20 cellular contexts compared by ENCODE assay signal in genomic region chr17:39954876-39955275, GRCh38. TPM values are rescaled to one million over a fixed set of nuclear protein-coding genes. Genes with fewer than 3 reads are reported as not detected.
DNase-seq lines count a peak whose midpoint lies in the region; ATAC-seq, FAIRE-seq and TF ChIP-seq lines count a peak whose summit lies in the region.
"Had no signal": no experiment of that assay in that cellular context is flagged by ENCODE, and none has a peak within 500 bp of the region (broad histone marks: within the 10 kb centered on the region; RNA-seq: fewer than 3 reads in every experiment).

No MANE protein-coding gene starts in this region.

- H3K27me3 Mint-ChIP-seq in activated naive CD4-positive, alpha-beta T cell treated with anti-CD3 and anti-CD28 coated beads, Interleukin-2, amount 50 U/mL, for 24 hours: no peaks in the 10 kb centered on the region
- no peaks in the 10 kb centered on the region for H3K27me3 Mint-ChIP-seq in stimulated activated memory B cell treated with anti-CD40 and anti-IgM and Interleukin-4, amounts not matched to agents 10 μg/mL and 1 μg/mL and 100 μg/mL, for 72 hours

- no peaks in the 10 kb centered on the region for H3K79me2 ChIP-seq in H1 (ENCODE audit: control insufficient read depth in 1 of 2, insufficient read depth in 2 of 2, low read length in 2 of 2)

- H2BK5ac ChIP-seq in H1 (ENCODE audit: low read depth, low read length): no peak overlapping the region

- POLR2A ChIA-PET in H1 (lab: Charles Lee; ENCODE audit: partially characterized antibody): interaction anchor here (0.6 to 1.8 kb wide), 3 partner anchors 25 to 225 kb away, joined by 3 to 7 read pairs (median 4); partner anchors contain the start of genes CASC3 and PSMD3

- no peak overlapping the region for H2BK20ac ChIP-seq in H1 (ENCODE audit: low read length)

- H3K23me2 ChIP-seq in H1 (ENCODE audit: low read depth, low read length): peaks cover 4% of the 10 kb centered on the region; the same call in 1 of the 2 replicates

- TF ChIP-seq CTCF in H1 (IDR thresholded peaks at IDR 0.05; ENCODE audit: control extremely low read depth in 1 of 3, insufficient read depth in 1 of 3, low read depth in 1 of 3, low read length in 3 of 3): peak; percentile 8 to 24 (median 16); a peak in 2 of 4 replicates

- no peak overlapping the region for H3K9ac ChIP-seq in H1 (replicated peaks in 1 of 4; ENCODE audit: extremely low read depth in 1 of 4, low read depth in 3 of 4, low read length in 3 of 4)

- peaks cover 19% of the 10 kb centered on the region for H3K4me1 Mint-ChIP-seq in activated naive CD4-positive, alpha-beta T cell treated with anti-CD3 and anti-CD28 coated beads, Interleukin-2, amount 50 U/mL, for 24 hours
- H3K4me1 Mint-ChIP-seq in stimulated activated memory B cell treated with anti-CD40 and anti-IgM and Interleukin-4, amounts not matched to agents 10 μg/mL and 1 μg/mL and 100 μg/mL, for 72 hours: peaks cover 48% of the 10 kb centered on the region

- H2BK15ac ChIP-seq in H1 (ENCODE audit: low read length): no peak overlapping the region

- H4K91ac ChIP-seq in H1 (replicated peaks; ENCODE audit: insufficient read length, low read length): no peak overlapping the region

- no peaks in the 10 kb centered on the region for H4K20me1 ChIP-seq in H1 (replicated peaks in 1 of 2; ENCODE audit: control insufficient read depth in 1 of 2, insufficient read depth in 2 of 2, low read length in 2 of 2)

- peaks cover 0 to 5% (median 2%) of the 10 kb centered on the region in 4 experiments; a peak in 3 of 7 replicates for H3K27me3 ChIP-seq in H1 (replicated peaks in 1 of 4; ENCODE audit: control insufficient read depth in 3 of 4, extremely low read depth in 1 of 4, insufficient read depth in 3 of 4, low read length in 3 of 4)

- no peak overlapping the region for H3K56ac ChIP-seq in H1 (replicated peaks; ENCODE audit: insufficient read length, low read depth, low read length)

- TF ChIP-seq EP300 in H1 (IDR thresholded peaks at IDR 0.05; ENCODE audit: borderline replicate concordance in 1 of 2, low read depth in 2 of 2, low read length in 2 of 2): no peak

- FAIRE-seq in H1 (lab: Jason Lieb, UNC): no peak
- FAIRE-seq: A204.1, GM19239 had no signal

- no peak for TF ChIP-seq POLR2A in H1 (IDR thresholded peaks at IDR 0.05; ENCODE audit: control extremely low read depth in 1 of 2, low read depth in 2 of 2, low read length in 2 of 2)

- no peak overlapping the region for H2AFZ ChIP-seq in H1 (ENCODE audit: low read length)

- no peaks in the 10 kb centered on the region for H3K9me3 Mint-ChIP-seq in activated naive CD4-positive, alpha-beta T cell treated with anti-CD3 and anti-CD28 coated beads, Interleukin-2, amount 50 U/mL, for 24 hours
- H3K9me3 Mint-ChIP-seq in stimulated activated memory B cell treated with anti-CD40 and anti-IgM and Interleukin-4, amounts not matched to agents 10 μg/mL and 1 μg/mL and 100 μg/mL, for 72 hours: no peaks in the 10 kb centered on the region

- no peak for DNase-seq in activated naive CD4-positive, alpha-beta T cell (lab: John Stamatoyannopoulos, UW)
- peak; percentile 13 for DNase-seq in M059J (ENCODE audit: low read depth)
- DNase-seq in H1 (ENCODE audit: low read depth in 1 of 2, low spot score in 2 of 2): no peak
- no peak for DNase-seq in occipital lobe (lab: John Stamatoyannopoulos, UW)
- DNase-seq: DMS53, KG1, NCI-H1048, NCI-H2081 treated with DMSO at 0.1 percent for 48 hours, NCI-H524 treated with DMSO at 0.1 percent for 48 hours, RPMI8226, SIG-M5 had no signal

- CTCF ChIA-PET in H1 (lab: Charles Lee; ENCODE audit: partially characterized antibody): interaction anchor here (0.7 to 9.2 kb wide), 11 partner anchors 15 to 200 kb away, joined by 3 to 96 read pairs (median 3); partner anchors contain the start of gene PSMD3

- no peak overlapping the region for H2AK5ac ChIP-seq in H1 (ENCODE audit: low read depth, low read length)

- peaks cover 0 to 15% (median 8%) of the 10 kb centered on the region in 4 experiments; a peak in 6 of 7 replicates for H3K4me1 ChIP-seq in H1 (replicated peaks in 1 of 4; ENCODE audit: control insufficient read depth in 3 of 4, insufficient read depth in 4 of 4, low read length in 3 of 4)

- WGBS in H1 (ENCODE audit: extremely low coverage in 1 of 2, insufficient coverage in 1 of 2, insufficient read length in 1 of 2, insufficient replicate concordance in 2 of 2, low coverage in 1 of 2, low lambda C conversion rate in 2 of 2, missing lambda C conversion rate in 1 of 2), 2 experiments: 69% methylated on average over 4 of the region's 4 CpGs; no CpG with 5 or more reads in 1 of the 2 experiments

- H3K9me3 ChIP-seq in H1 (ENCODE audit: insufficient read depth in 2 of 2, low read depth in 1 of 2, low read length in 1 of 2): no peaks in the 10 kb centered on the region

- H4K8ac ChIP-seq in H1 (ENCODE audit: extremely low read depth, insufficient read depth, low read length): no peak overlapping the region

- no peak overlapping the region for H3K4me2 ChIP-seq in H1 (ENCODE audit: insufficient read depth in 1 of 2, low read depth in 2 of 2, low read length in 2 of 2)

- no peaks in the 10 kb centered on the region for H3K36me3 ChIP-seq in H1 (ENCODE audit: control insufficient read depth in 2 of 4, insufficient read depth in 4 of 4, low read length in 3 of 4)

- no peak overlapping the region for H2BK12ac ChIP-seq in H1 (ENCODE audit: low read depth, low read length)

- ATAC-seq in stimulated activated memory B cell treated with anti-CD40 and anti-IgM and Interleukin-4, amounts not matched to agents 10 μg/mL and 1 μg/mL and 100 μg/mL, for 72 hours: no peak
- ATAC-seq in HG03135 (IDR thresholded peaks at IDR 0.05; ENCODE audit: unreplicated experiment): no peak
- no peak for ATAC-seq in GM18498 (IDR thresholded peaks at IDR 0.05; ENCODE audit: unreplicated experiment)
- ATAC-seq: HCT116 had no signal

- no peak overlapping the region for H3K14ac ChIP-seq in H1 (ENCODE audit: insufficient read length)

- H3K27ac ChIP-seq in H1 (ENCODE audit: low read depth, low read length): no peak overlapping the region; the same call in 1 of the 2 replicates

- H3K4ac ChIP-seq in H1 (replicated peaks; ENCODE audit: insufficient read length, low read depth, low read length): no peak overlapping the region

- no peak overlapping the region for H3K4me3 ChIP-seq in H1 (ENCODE audit: extremely low read depth in 1 of 4, insufficient read depth in 2 of 4, low read depth in 3 of 4, low read length in 4 of 4)

- H3K18ac ChIP-seq in H1 (ENCODE audit: extremely low read depth, low read length): no peak overlapping the region

- peak overlapping the region; percentile 26 for H3K4me3 Mint-ChIP-seq in activated naive CD4-positive, alpha-beta T cell treated with anti-CD3 and anti-CD28 coated beads, Interleukin-2, amount 50 U/mL, for 24 hours
- H3K4me3 Mint-ChIP-seq in stimulated activated memory B cell treated with anti-CD40 and anti-IgM and Interleukin-4, amounts not matched to agents 10 μg/mL and 1 μg/mL and 100 μg/mL, for 72 hours: no peak overlapping the region
- H3K4me3 Mint-ChIP-seq: CD14-positive monocyte had no signal

- no peak overlapping the region for H4K5ac ChIP-seq in H1 (ENCODE audit: insufficient read length, low read depth, low read length)

- no peak overlapping the region for H3K23ac ChIP-seq in H1 (ENCODE audit: insufficient read length)

- no peaks in the 10 kb centered on the region for H3K36me3 Mint-ChIP-seq in activated naive CD4-positive, alpha-beta T cell treated with anti-CD3 and anti-CD28 coated beads, Interleukin-2, amount 50 U/mL, for 24 hours
- H3K36me3 Mint-ChIP-seq in stimulated activated memory B cell treated with anti-CD40 and anti-IgM and Interleukin-4, amounts not matched to agents 10 μg/mL and 1 μg/mL and 100 μg/mL, for 72 hours: no peaks in the 10 kb centered on the region
- H3K36me3 Mint-ChIP-seq: CD14-positive monocyte had no signal

- H3K79me1 ChIP-seq in H1 (ENCODE audit: low read depth, low read length): 0 out of 2 replicates have a peak, but pooled peaks cover 2% of the 10 kb centered on the region

- no peak overlapping the region for H3K27ac Mint-ChIP-seq in activated naive CD4-positive, alpha-beta T cell treated with anti-CD3 and anti-CD28 coated beads, Interleukin-2, amount 50 U/mL, for 24 hours
- peak overlapping the region; percentile 22 for H3K27ac Mint-ChIP-seq in stimulated activated memory B cell treated with anti-CD40 and anti-IgM and Interleukin-4, amounts not matched to agents 10 μg/mL and 1 μg/mL and 100 μg/mL, for 72 hours

- TF ChIP-seq RAD21 in H1 (IDR thresholded peaks at IDR 0.05 in 1 of 2, conservative IDR thresholded peaks at IDR 0.05 in 1 of 2; ENCODE audit: low read depth in 2 of 2, low read length in 2 of 2): no peak

- no peak overlapping the region for H2BK120ac ChIP-seq in H1 (replicated peaks; ENCODE audit: low read depth, low read length)

RNA-seq across cellular contexts. Expression of gene GSDMA, which starts 7.9 kb away (rescaled TPM):
- total RNA-seq in M059J (2014; rRNA removed; shearing (Covaris generic)): not detected in 2 replicates
- not detected in 2 replicates for total RNA-seq in H1 (2021; fragmentation: NEBNext Ultra II Directional; extraction: Animal tissue kit (Norgen Biotek cat#: 25700))
- polyA plus RNA-seq in H1 (2011; rRNA removed): 0.03 and 0.05 TPM in 2 replicates
- not detected for polyA plus RNA-seq in H1 (2011; cell fraction: cytosol; rRNA removed)
- not detected for polyA plus RNA-seq in H1 (2011; cell fraction: nucleus; rRNA removed)
- not detected in 4 replicates for polyA plus RNA-seq in H1 (2012, experiment 1 of 2)
- 0.07 TPM for polyA plus RNA-seq in H1 (2012, experiment 2 of 2)
- 0.06 TPM for polyA plus RNA-seq in H1 (2013, experiment 1 of 2)
- polyA plus RNA-seq in H1 (2013, experiment 2 of 2): 0.06 TPM
- 0.44 TPM in 1 of 2 replicates, not detected in the other for polyA minus RNA-seq in H1 (2011; rRNA and poly(A)+ RNA removed)
- polyA minus RNA-seq in H1 (2011; cell fraction: cytosol; rRNA and poly(A)+ RNA removed): not detected
- polyA minus RNA-seq in H1 (2011; cell fraction: nucleus; rRNA and poly(A)+ RNA removed): not detected
- total RNA-seq in occipital lobe: not detected
- polyA plus RNA-seq: CD14-positive monocyte had no signal

RNA-seq across cellular contexts. Expression of gene PSMD3, which starts 25.7 kb away (rescaled TPM):
- total RNA-seq in M059J (2014; rRNA removed; shearing (Covaris generic)): 138 and 170 TPM in 2 replicates
- 198 TPM in 2 replicates for total RNA-seq in H1 (2021; fragmentation: NEBNext Ultra II Directional; extraction: Animal tissue kit (Norgen Biotek cat#: 25700))
- 151 and 182 TPM in 2 replicates for polyA plus RNA-seq in H1 (2011; rRNA removed)
- polyA plus RNA-seq in H1 (2011; cell fraction: cytosol; rRNA removed): 163 TPM
- polyA plus RNA-seq in H1 (2011; cell fraction: nucleus; rRNA removed): 205 TPM
- polyA plus RNA-seq in H1 (2012, experiment 1 of 2): 176 to 222 TPM (median 218 TPM) in 4 replicates
- 235 TPM for polyA plus RNA-seq in H1 (2012, experiment 2 of 2)
- polyA plus RNA-seq in H1 (2013, experiment 1 of 2): 142 TPM
- polyA plus RNA-seq in H1 (2013, experiment 2 of 2): 143 TPM
- polyA minus RNA-seq in H1 (2011; rRNA and poly(A)+ RNA removed): 133 and 164 TPM in 2 replicates
- 79.9 TPM for polyA minus RNA-seq in H1 (2011; cell fraction: cytosol; rRNA and poly(A)+ RNA removed)
- 44.9 TPM for polyA minus RNA-seq in H1 (2011; cell fraction: nucleus; rRNA and poly(A)+ RNA removed)
- 69.1 TPM for total RNA-seq in occipital lobe

RNA-seq across cellular contexts. Expression of gene LRRC3C, which starts 27.3 kb away (rescaled TPM):
- total RNA-seq in M059J (2014; rRNA removed; shearing (Covaris generic)): not detected in 2 replicates
- total RNA-seq in H1 (2021; fragmentation: NEBNext Ultra II Directional; extraction: Animal tissue kit (Norgen Biotek cat#: 25700)): not detected in 2 replicates
- not detected in 2 replicates for polyA plus RNA-seq in H1 (2011; rRNA removed)
- not detected for polyA plus RNA-seq in H1 (2011; cell fraction: cytosol; rRNA removed)
- not detected for polyA plus RNA-seq in H1 (2011; cell fraction: nucleus; rRNA removed)
- not detected in 4 replicates for polyA plus RNA-seq in H1 (2012, experiment 1 of 2)
- polyA plus RNA-seq in H1 (2012, experiment 2 of 2): not detected
- not detected for polyA plus RNA-seq in H1 (2013, experiment 1 of 2)
- not detected for polyA plus RNA-seq in H1 (2013, experiment 2 of 2)
- not detected in 2 replicates for polyA minus RNA-seq in H1 (2011; rRNA and poly(A)+ RNA removed)
- polyA minus RNA-seq in H1 (2011; cell fraction: cytosol; rRNA and poly(A)+ RNA removed): not detected
- not detected for polyA minus RNA-seq in H1 (2011; cell fraction: nucleus; rRNA and poly(A)+ RNA removed)
- total RNA-seq in occipital lobe: not detected
- total RNA-seq: OCI-LY7 had no signal
- polyA plus RNA-seq: CD14-positive monocyte had no signal

RNA-seq across cellular contexts. Expression of gene ORMDL3, which starts 27.5 kb away (rescaled TPM):
- total RNA-seq in M059J (2014; rRNA removed; shearing (Covaris generic)): 28.9 and 42.7 TPM in 2 replicates
- total RNA-seq in H1 (2021; fragmentation: NEBNext Ultra II Directional; extraction: Animal tissue kit (Norgen Biotek cat#: 25700)): 50.4 and 54.6 TPM in 2 replicates
- 108 and 168 TPM in 2 replicates for polyA plus RNA-seq in H1 (2011; rRNA removed)
- 81.5 TPM for polyA plus RNA-seq in H1 (2011; cell fraction: cytosol; rRNA removed)
- 137 TPM for polyA plus RNA-seq in H1 (2011; cell fraction: nucleus; rRNA removed)
- 68.0 to 82.6 TPM (median 74.3 TPM) in 4 replicates for polyA plus RNA-seq in H1 (2012, experiment 1 of 2)
- polyA plus RNA-seq in H1 (2012, experiment 2 of 2): 55.0 TPM
- polyA plus RNA-seq in H1 (2013, experiment 1 of 2): 125 TPM
- 165 TPM for polyA plus RNA-seq in H1 (2013, experiment 2 of 2)
- polyA minus RNA-seq in H1 (2011; rRNA and poly(A)+ RNA removed): 133 and 136 TPM in 2 replicates
- 33.8 TPM for polyA minus RNA-seq in H1 (2011; cell fraction: cytosol; rRNA and poly(A)+ RNA removed)
- 39.0 TPM for polyA minus RNA-seq in H1 (2011; cell fraction: nucleus; rRNA and poly(A)+ RNA removed)
- total RNA-seq in occipital lobe: 51.2 TPM

RNA-seq across cellular contexts. Expression of gene GSDMB, which starts 36.4 kb away (rescaled TPM):
- total RNA-seq in M059J (2014; rRNA removed; shearing (Covaris generic)): 0.15 and 1.5 TPM in 2 replicates
- 10.3 and 11.8 TPM in 2 replicates for total RNA-seq in H1 (2021; fragmentation: NEBNext Ultra II Directional; extraction: Animal tissue kit (Norgen Biotek cat#: 25700))
- 9.7 and 9.8 TPM in 2 replicates for polyA plus RNA-seq in H1 (2011; rRNA removed)
- polyA plus RNA-seq in H1 (2011; cell fraction: cytosol; rRNA removed): 12.4 TPM
- 36.6 TPM for polyA plus RNA-seq in H1 (2011; cell fraction: nucleus; rRNA removed)
- 15.6 to 19.3 TPM (median 17.4 TPM) in 4 replicates for polyA plus RNA-seq in H1 (2012, experiment 1 of 2)
- polyA plus RNA-seq in H1 (2012, experiment 2 of 2): 2.8 TPM
- polyA plus RNA-seq in H1 (2013, experiment 1 of 2): 10.5 TPM
- 9.1 TPM for polyA plus RNA-seq in H1 (2013, experiment 2 of 2)
- polyA minus RNA-seq in H1 (2011; rRNA and poly(A)+ RNA removed): 5.8 and 8.0 TPM in 2 replicates
- 5.4 TPM for polyA minus RNA-seq in H1 (2011; cell fraction: cytosol; rRNA and poly(A)+ RNA removed)
- 14.9 TPM for polyA minus RNA-seq in H1 (2011; cell fraction: nucleus; rRNA and poly(A)+ RNA removed)
- total RNA-seq in occipital lobe: 7.6 TPM
- polyA plus RNA-seq: CD14-positive monocyte had no signal
